Comparison of ENCODE assay signal across 8 cellular contexts in the genomic region with DNA sequence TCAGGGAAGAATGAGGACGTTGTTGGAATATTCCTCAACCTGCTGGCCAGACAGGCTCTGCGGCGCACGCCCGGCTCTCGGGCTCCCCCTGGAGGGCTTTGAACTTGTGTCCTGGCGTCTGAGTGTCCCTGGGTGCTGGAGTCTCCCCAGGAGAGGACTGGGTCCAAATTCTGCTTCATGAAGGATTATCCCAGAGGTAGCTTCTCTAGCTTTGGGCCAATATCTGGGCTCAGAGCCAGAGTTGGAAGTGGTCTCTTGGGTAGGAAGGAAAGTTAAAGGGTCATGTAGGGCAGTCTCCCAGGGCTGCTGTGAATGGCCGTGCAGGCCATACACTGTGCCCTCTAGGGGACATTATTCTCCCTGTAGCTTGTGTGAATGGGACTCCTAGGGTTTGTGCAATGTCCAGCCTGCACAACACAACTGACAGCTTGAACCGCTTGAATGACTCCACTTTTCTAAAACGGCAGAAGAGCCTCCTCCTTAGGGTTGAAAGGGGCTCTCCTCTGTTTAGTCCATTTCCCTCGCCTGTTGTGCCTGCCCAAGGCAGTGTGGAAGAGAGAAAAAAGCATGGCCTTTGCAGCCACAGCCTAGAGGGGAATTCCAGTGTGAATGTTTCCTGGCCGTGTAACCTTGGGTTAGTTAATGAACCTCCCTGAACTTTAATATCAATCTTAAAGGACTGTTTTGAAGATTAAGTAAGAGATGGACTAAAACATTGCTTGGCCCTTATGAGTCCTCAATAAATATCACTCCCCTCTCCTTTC.
A peak's percentile ranks its signal among the peaks of the same experiment; 100 is the strongest.
DNase-seq lines count a peak whose midpoint lies in the region; ATAC-seq and TF ChIP-seq lines count a peak whose summit lies in the region.

No MANE protein-coding gene starts in this region.

- H3F3A ChIP-seq in MM.1S (ENCODE audit: insufficient read depth, low read length) = no peaks in the 10 kb centered on the region

- H2AFZ ChIP-seq in MM.1S (ENCODE audit: low read length) = no peak overlapping the region

- no peaks in the 10 kb centered on the region for H3K4me1 ChIP-seq in MM.1S (ENCODE audit: low read length)
- H3K4me1 ChIP-seq in cardiac muscle cell (ENCODE audit: low read depth) = peaks cover 8% of the 10 kb centered on the region

- POLR2A ChIA-PET in activated naive CD8-positive, alpha-beta T cell treated with anti-CD3 and anti-CD28 coated beads, Interleukin-2, amount 10 ng/mL, durations not matched to agents 7 days and 5 days (lab: Charles Lee) = no interaction called here

- H3K27ac ChIP-seq in MM.1S (ENCODE audit: low read length) (no peak overlapping the region), cardiac muscle cell (no peak overlapping the region)

- no peaks in the 10 kb centered on the region for H3K79me2 ChIP-seq in MM.1S (ENCODE audit: low read length)

- DNase-seq in 8988T = peak; percentile 86
- DNase-seq in GM13976 (ENCODE audit: low spot score) = peak; percentile 83
- DNase-seq in MM.1S = peak; percentile 44
- DNase-seq in SK-MEL-5 (ENCODE audit: low read depth, low spot score) = peak; percentile 69
- DNase-seq in activated naive CD8-positive, alpha-beta T cell treated with anti-CD3 and anti-CD28 coated beads, Interleukin-2, amount 10 ng/mL, durations not matched to agents 7 days and 5 days = peak; percentile 66
- peak; percentile 69 to 76 for DNase-seq in cardiac muscle cell (ENCODE audit: low read depth in 1 of 2, low spot score in 1 of 2)
- DNase-seq in pons (ENCODE audit: low spot score) = peak; percentile 88

- no peaks in the 10 kb centered on the region for H3K9me2 ChIP-seq in MM.1S (replicated peaks; ENCODE audit: insufficient read depth, low read length)

- in situ Hi-C loops in GM13976 (cut with MboI; ENCODE audit: low sequenced_read_pairs, unreplicated experiment) (loop anchor here (5.0 kb wide), 1 partner anchor 52 kb away; no protein-coding TSS in a partner anchor), SK-MEL-5 (cut with HindIII; ENCODE audit: low pct_unique_long_range_greater_than_20kb, low sequenced_read_pairs) (no loop called here)

- H3K4me1 Mint-ChIP-seq in activated naive CD8-positive, alpha-beta T cell treated with anti-CD3 and anti-CD28 coated beads, Interleukin-2, amount 10 ng/mL, durations not matched to agents 7 days and 5 days = no peaks in the 10 kb centered on the region

- H3K36me3 ChIP-seq in MM.1S (replicated peaks; ENCODE audit: insufficient read depth, low read length) (no peaks in the 10 kb centered on the region), cardiac muscle cell (no peaks in the 10 kb centered on the region)

- H3K27me3 Mint-ChIP-seq in activated naive CD8-positive, alpha-beta T cell treated with anti-CD3 and anti-CD28 coated beads, Interleukin-2, amount 10 ng/mL, durations not matched to agents 7 days and 5 days = peaks cover 10% of the 10 kb centered on the region

- peaks cover 42% of the 10 kb centered on the region for H3K27me3 ChIP-seq in MM.1S (replicated peaks; ENCODE audit: insufficient read depth, low read length)
- peaks cover 11% of the 10 kb centered on the region for H3K27me3 ChIP-seq in cardiac muscle cell

- H4K20me1 ChIP-seq in MM.1S (ENCODE audit: insufficient read depth, low read length) = no peaks in the 10 kb centered on the region

- H3K4me2 ChIP-seq in MM.1S (ENCODE audit: low read depth, low read length) = no peak overlapping the region

- TF ChIP-seq CTCF in GM13976 (IDR thresholded peaks at IDR 0.05; ENCODE audit: borderline replicate concordance, control extremely low read depth, extremely low read depth, insufficient read depth, missing control alignments) = peak; percentile 64
- TF ChIP-seq CTCF in MM.1S (IDR thresholded peaks at IDR 0.05; ENCODE audit: low read length) = peak; percentile 90
- TF ChIP-seq CTCF in cardiac muscle cell (IDR thresholded peaks at IDR 0.05; ENCODE audit: low read depth, low read length) = peak; percentile 94

- ATAC-seq in activated naive CD8-positive, alpha-beta T cell treated with anti-CD3 and anti-CD28 coated beads, Interleukin-2, amount 10 ng/mL, durations not matched to agents 7 days and 5 days (ENCODE audit: low read depth) = peak; percentile 74
- no peak for ATAC-seq in HG03196 (IDR thresholded peaks at IDR 0.05; ENCODE audit: unreplicated experiment)

- no peak overlapping the region for H3K9ac ChIP-seq in MM.1S (ENCODE audit: low read length)

- H3K4me3 Mint-ChIP-seq in activated naive CD8-positive, alpha-beta T cell treated with anti-CD3 and anti-CD28 coated beads, Interleukin-2, amount 10 ng/mL, durations not matched to agents 7 days and 5 days = no peak overlapping the region

- H3K9me3 Mint-ChIP-seq in activated naive CD8-positive, alpha-beta T cell treated with anti-CD3 and anti-CD28 coated beads, Interleukin-2, amount 10 ng/mL, durations not matched to agents 7 days and 5 days = no peaks in the 10 kb centered on the region

- H3K9me3 ChIP-seq in MM.1S (replicated peaks; ENCODE audit: insufficient read depth, low read length) (no peaks in the 10 kb centered on the region), cardiac muscle cell (ENCODE audit: low read depth) (no peaks in the 10 kb centered on the region)

- no peak overlapping the region for H3K27ac Mint-ChIP-seq in activated naive CD8-positive, alpha-beta T cell treated with anti-CD3 and anti-CD28 coated beads, Interleukin-2, amount 10 ng/mL, durations not matched to agents 7 days and 5 days

- no peak overlapping the region for H3K4me3 ChIP-seq in MM.1S (ENCODE audit: low read length)
- no peak overlapping the region for H3K4me3 ChIP-seq in cardiac muscle cell

- H3K36me3 Mint-ChIP-seq in activated naive CD8-positive, alpha-beta T cell treated with anti-CD3 and anti-CD28 coated beads, Interleukin-2, amount 10 ng/mL, durations not matched to agents 7 days and 5 days = no peaks in the 10 kb centered on the region
